10 cellular contexts compared by ENCODE assay signal in the genomic region with DNA sequence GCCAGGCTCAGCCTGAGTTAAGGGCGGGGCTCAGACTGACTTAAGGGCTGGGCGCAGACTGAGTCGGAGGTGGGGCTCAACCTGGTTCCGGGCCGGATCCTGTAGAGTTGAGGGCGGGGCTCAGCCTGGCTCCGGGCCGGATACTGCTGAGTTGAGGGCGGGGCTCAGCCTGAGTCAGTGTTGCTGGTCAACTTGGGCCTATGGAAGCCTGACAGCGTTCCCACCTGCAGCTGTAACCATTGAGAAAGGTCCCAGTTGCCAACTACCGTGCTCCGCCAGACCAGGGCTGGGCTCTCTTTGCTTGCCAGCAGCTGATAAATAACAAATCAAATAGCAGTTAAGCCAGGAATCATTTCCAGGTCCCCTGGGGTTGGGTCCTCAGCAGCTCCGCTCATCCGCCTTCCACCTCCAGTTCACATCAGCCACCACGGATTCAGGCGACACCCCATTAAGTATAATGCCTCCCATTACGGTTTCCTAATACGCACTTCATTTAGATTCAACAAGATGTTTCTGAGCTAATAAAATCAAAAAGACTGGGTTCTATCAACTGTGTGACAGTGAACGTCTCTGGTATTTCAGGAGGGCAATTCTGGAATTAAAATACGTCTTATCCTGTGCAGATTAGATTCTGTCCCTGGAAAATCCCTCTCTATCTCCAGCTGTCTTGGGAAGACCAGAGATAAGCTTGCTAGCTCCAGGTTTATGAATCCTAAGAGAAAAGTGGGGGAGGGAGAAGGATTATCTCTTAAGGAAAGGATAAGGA. TPM values are rescaled to one million over a fixed set of nuclear protein-coding genes. Genes with fewer than 3 reads are reported as not detected.
DNase-seq lines count a peak whose midpoint lies in the region; ATAC-seq and TF ChIP-seq lines count a peak whose summit lies in the region.
"Had no signal": no experiment of that assay in that cellular context is flagged by ENCODE, and none has a peak within 500 bp of the region (broad histone marks: within the 10 kb centered on the region; RNA-seq: fewer than 3 reads in every experiment).

No MANE protein-coding gene starts in this region.

- TF ChIP-seq POLR2A in GM18505 (IDR thresholded peaks at IDR 0.05; ENCODE audit: borderline replicate concordance, extremely low read depth, insufficient read depth, insufficient read length), result no peak

- H3K27me3 ChIP-seq in Panc1 (ENCODE audit: control insufficient read depth, insufficient read depth, low read length), result no peaks in the 10 kb centered on the region
- peaks cover 0 to 9% (median 0%) of the 10 kb centered on the region in 7 donors for H3K27me3 ChIP-seq in heart right ventricle

- H3K36me3 ChIP-seq in Panc1 (ENCODE audit: control insufficient read depth, insufficient read depth, low read length), result no peaks in the 10 kb centered on the region
- peaks cover 0 to 5% (median 0%) of the 10 kb centered on the region in 9 donors for H3K36me3 ChIP-seq in heart right ventricle

- 37 to 45% methylated on average over 20 of the region's 20 CpGs for WGBS in heart right ventricle, 2 donors

- no TSS peak for BruUV-seq in Panc1 (replicated peaks; lab: Mats Ljungman, UMichigan)

- no peak for TF ChIP-seq CTCF in Panc1 (IDR thresholded peaks at IDR 0.05)
- no peak for TF ChIP-seq CTCF in heart right ventricle (IDR thresholded peaks at IDR 0.05)

- intact Hi-C loops in Panc1 (cut with micrococcal nuclease; ENCODE audit: unreplicated experiment), result no loop called here
- intact Hi-C loops in heart right ventricle (cut with DNase I), result no loop called here

- no peak overlapping the region for H3K4me3 ChIP-seq in Panc1 (ENCODE audit: low read depth in 2 of 2, low read length in 2 of 2)
- no peak overlapping the region for H3K4me3 ChIP-seq in heart right ventricle
- no peak overlapping the region for H3K4me3 ChIP-seq in skin epidermis
- H3K4me3 ChIP-seq: SK-N-MC had no signal

- ATAC-seq in Panc1 (peak; percentile 50; the same call in 1 of the 2 replicates), heart right ventricle (peak; percentile 47 to 83 (median 80)), GM18505 (IDR thresholded peaks at IDR 0.05; ENCODE audit: unreplicated experiment) (no peak)

- CTCF ChIA-PET in Panc1 (lab: Charles Lee), result interaction anchor here (0.6 kb wide), 1 partner anchor 329 kb away, joined by 3 read pairs; no protein-coding TSS in a partner anchor

- H3K9me3 ChIP-seq in Panc1 (ENCODE audit: control insufficient read depth, insufficient read depth, low read depth, low read length), result no peaks in the 10 kb centered on the region
- peaks cover 0 to 10% (median 0%) of the 10 kb centered on the region in 11 donors for H3K9me3 ChIP-seq in heart right ventricle

- DNase-seq in NCI-H2029 (lab: John Stamatoyannopoulos, UW) (peak; percentile 16), NCI-H2029 treated with DMSO at 0.1 percent for 48 hours (lab: John Stamatoyannopoulos, UW) (no peak), Panc1 (ENCODE audit: low read depth, low spot score) (no peak), heart right ventricle (peak in 1 of 2 donors; percentile 62), kidney tubule cell (ENCODE audit: low spot score) (no peak), SIG-M5 treated with dmso at 0.1 percent for 504 hours (lab: John Stamatoyannopoulos, UW; ENCODE audit: unreplicated experiment) (no peak)
- DNase-seq: naive B cell had no signal

- H3K27ac ChIP-seq in Panc1 (ENCODE audit: low read length), result no peak overlapping the region
- H3K27ac ChIP-seq in heart right ventricle, result peak overlapping the region in 8 of 10 donors; percentile 16 to 91 (median 60)
- H3K27ac ChIP-seq in skin epidermis, result peak overlapping the region in 11 of 21 experiments; percentile 4 to 67 (median 49)
- H3K27ac ChIP-seq: SK-N-MC had no signal

- in situ Hi-C loops in Panc1 (cut with HindIII; ENCODE audit: low pct_unique_long_range_greater_than_20kb, low sequenced_read_pairs), result no loop called here

- POLR2A ChIA-PET in Panc1 (lab: Charles Lee), result no interaction called here

- H3K4me1 ChIP-seq in Panc1 (ENCODE audit: control insufficient read depth, insufficient read depth, low read length) (peaks cover 4% of the 10 kb centered on the region; the same call in 1 of the 2 replicates), heart right ventricle (peaks cover 27 to 68% (median 49%) of the 10 kb centered on the region in 9 donors)

RNA-seq across cellular contexts. Expression of a gene that starts 7.3 kb away (rescaled TPM):
- total RNA-seq in Panc1 (2021; ENCODE audit: unreplicated experiment) (6.5 TPM), heart right ventricle (10 to 100 TPM; 13.2 to 70.1 (median 39.4) TPM)
- polyA plus RNA-seq in Panc1 (2012; ENCODE audit: insufficient read length), result 5.2 TPM
- polyA plus RNA-seq in heart right ventricle, result 10 to 100 TPM in 1 of 2 donors, 1 to 10 TPM in 1; 7.4 to 56.8 TPM
